ENCODE assay signal across 8 cellular contexts in genomic region chr10:124917939-124918830, GRCh38. TPM values are rescaled to one million over a fixed set of nuclear protein-coding genes. Genes with fewer than 3 reads are reported as not detected.
DNase-seq lines count a peak whose midpoint lies in the region; ATAC-seq and TF ChIP-seq lines count a peak whose summit lies in the region.

No MANE protein-coding gene starts in this region.

- peak; percentile 5 for ATAC-seq in thoracic aorta (ENCODE audit: insufficient number of reproducible peaks, low FRiP score, low read depth)
- no peak for ATAC-seq in HG03442 (IDR thresholded peaks at IDR 0.05; ENCODE audit: unreplicated experiment)
- ATAC-seq in HG03097 (IDR thresholded peaks at IDR 0.05; ENCODE audit: low FRiP score, unreplicated experiment): no peak

- TF ChIP-seq CTCF in astrocyte of the cerebellum (IDR thresholded peaks at IDR 0.05; ENCODE audit: low read depth, low read length, missing control alignments) (no peak), thoracic aorta (IDR thresholded peaks at IDR 0.05) (no peak)

- DNase-seq in HT-29 (ENCODE audit: low spot score) (peak; percentile 47), astrocyte of the cerebellum (ENCODE audit: low read depth) (peak; percentile 77), thoracic aorta (ENCODE audit: low spot score) (no peak), retina (no peak)

- H3K27ac ChIP-seq in BLaER1: peak overlapping the region; percentile 96
- H3K27ac ChIP-seq in layer of hippocampus (ENCODE audit: low read depth, low read length): peak overlapping the region; percentile 87
- H3K27ac ChIP-seq in thoracic aorta: peak overlapping the region; percentile 96 to 98

- H3K4me1 ChIP-seq in BLaER1 (peaks cover 21% of the 10 kb centered on the region), thoracic aorta (ENCODE audit: control insufficient read depth in 1 of 2, low read depth in 2 of 2) (peaks cover 7 to 47% of the 10 kb centered on the region in 2 donors)

- peaks cover 62% of the 10 kb centered on the region for H4K20me1 ChIP-seq in BLaER1

- peak overlapping the region; percentile 97 for H3K9ac ChIP-seq in BLaER1

- peak overlapping the region; percentile 93 for H3K4me2 ChIP-seq in BLaER1

- H3K9me3 ChIP-seq in BLaER1: no peaks in the 10 kb centered on the region
- H3K9me3 ChIP-seq in thoracic aorta: no peaks in the 10 kb centered on the region

- H3K4me3 ChIP-seq in BLaER1 (peak overlapping the region; percentile 98), astrocyte of the cerebellum (ENCODE audit: low read depth, low read length) (peak overlapping the region; percentile 94), thoracic aorta (peak overlapping the region; percentile 92)

- H3K36me3 ChIP-seq in BLaER1 (peaks cover 10% of the 10 kb centered on the region), thoracic aorta (peaks cover 6% of the 10 kb centered on the region)

- in situ Hi-C loops in astrocyte of the cerebellum (cut with HindIII; ENCODE audit: low sequenced_read_pairs): no loop called here

- H3K27me3 ChIP-seq in BLaER1 (no peaks in the 10 kb centered on the region), layer of hippocampus (ENCODE audit: control insufficient read depth, insufficient read depth, low read length) (no peaks in the 10 kb centered on the region), thoracic aorta (replicated peaks; ENCODE audit: insufficient read depth) (no peaks in the 10 kb centered on the region)

RNA-seq across cellular contexts. Expression of gene ZRANB1, which starts 23.7 kb away (rescaled TPM):
- total RNA-seq in HT-29 (2014; rRNA removed; shearing (Covaris generic)): 7.1 and 8.1 TPM in 2 replicates
- total RNA-seq in thoracic aorta: 10 to 100 TPM; 30.1 to 30.9 TPM

Comparison
In these comparisons a context has a peak if more than half of its experiments do, and no peak if none do; other contexts are left out.
1. DNase-seq: peak in HT-29 (single experiment) and astrocyte of the cerebellum (single experiment); none in thoracic aorta (single experiment) and retina (single experiment).
2. Peak in every context shown above with its lines, with median percentiles within 50 percentile points of each other: H3K27ac ChIP-seq and H3K4me3 ChIP-seq.